Comparison of ENCODE assay signal across 8 cellular contexts in the genomic region with DNA sequence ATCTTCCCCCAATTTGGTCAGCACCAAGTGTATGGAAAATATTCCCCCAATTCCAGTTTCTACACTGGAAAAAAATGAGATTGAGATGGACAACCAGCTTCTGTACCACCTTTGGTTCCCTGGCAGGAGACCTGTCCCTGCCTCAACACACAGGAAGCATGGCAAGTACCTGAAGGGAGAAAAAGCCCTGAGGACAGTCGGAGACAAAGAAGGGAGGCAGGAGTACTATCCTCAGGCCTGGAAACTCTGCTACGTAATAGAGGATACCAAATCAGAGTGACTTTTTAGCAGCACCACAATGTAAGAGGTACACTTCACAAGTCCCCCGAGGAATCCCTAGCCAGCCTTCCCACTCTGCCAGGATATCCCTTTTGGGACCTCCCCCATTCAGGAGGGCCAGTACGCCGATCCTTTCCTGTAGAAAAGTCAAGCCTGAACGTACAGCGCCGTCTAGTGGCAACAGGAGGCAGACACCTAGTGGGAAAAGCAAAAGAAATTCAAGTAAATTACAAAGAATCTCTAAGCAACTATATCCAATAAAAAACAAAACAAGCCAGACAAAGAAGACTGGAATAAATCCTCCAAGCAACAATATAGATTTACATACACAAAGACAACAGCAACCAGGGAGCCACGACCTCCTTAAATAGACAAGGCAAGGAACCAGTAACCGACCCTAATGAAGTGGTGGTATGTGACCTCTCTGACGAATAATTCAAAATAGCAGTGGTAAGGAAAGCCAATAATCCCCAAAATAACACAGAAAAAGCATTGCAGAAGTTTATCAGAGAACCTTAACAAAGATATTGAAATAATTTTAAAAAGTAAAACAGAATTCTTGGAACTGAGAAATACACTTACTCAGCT.
DNase-seq lines count a peak whose midpoint lies in the region; ATAC-seq, FAIRE-seq and TF ChIP-seq lines count a peak whose summit lies in the region.

No MANE protein-coding gene starts in this region.

- FAIRE-seq in HTR-8/SVneo (lab: Jason Lieb, UNC), result no peak

- H3K36me3 Mint-ChIP-seq in activated T-cell treated with anti-CD3 and anti-CD28 coated beads, Interleukin-2, amount 50 U/mL, for 72 hours (ENCODE audit: insufficient read depth in 2 of 2), result no peaks in the 10 kb centered on the region
- H3K36me3 Mint-ChIP-seq in activated T-cell treated with anti-CD3 and anti-CD28 coated beads, Interleukin-2, amount 50 U/mL, for 24 hours (ENCODE audit: low read depth), result no peaks in the 10 kb centered on the region

- no peak overlapping the region for H3K4me3 Mint-ChIP-seq in activated T-cell treated with anti-CD3 and anti-CD28 coated beads, Interleukin-2, amount 50 U/mL, for 72 hours
- no peak overlapping the region for H3K4me3 Mint-ChIP-seq in activated T-cell treated with anti-CD3 and anti-CD28 coated beads, Interleukin-2, amount 50 U/mL, for 24 hours

- DNase-seq in activated T-cell treated with anti-CD3 and anti-CD28 coated beads, Interleukin-2, amount 50 U/mL, for 72 hours, result peak; percentile 4
- no peak for DNase-seq in activated T-cell treated with anti-CD3 and anti-CD28 coated beads, Interleukin-2, amount 50 U/mL, for 24 hours
- peak; percentile 12 for DNase-seq in RKO (ENCODE audit: low spot score)
- peak; percentile 3 for DNase-seq in fibroblast of the conjunctiva (ENCODE audit: low read depth)
- DNase-seq in thyroid gland, result peak; percentile 25 to 30
- no peak for DNase-seq in DMS79 treated with DMSO at 0.1 percent for 48 hours (lab: John Stamatoyannopoulos, UW)
- DNase-seq in HTR-8/SVneo (ENCODE audit: insufficient read length, low spot score), result no peak

- H3K36me3 ChIP-seq in thyroid gland, result no peaks in the 10 kb centered on the region

- no peak overlapping the region for H3K4me3 ChIP-seq in thyroid gland (replicated peaks in 1 of 3)

- no peak overlapping the region for H3K27ac ChIP-seq in thyroid gland

- intact Hi-C loops in thyroid gland (cut with DNase I), result no loop called here

- no peaks in the 10 kb centered on the region for H3K4me1 ChIP-seq in thyroid gland

- no peak overlapping the region for H3K27ac Mint-ChIP-seq in activated T-cell treated with anti-CD3 and anti-CD28 coated beads, Interleukin-2, amount 50 U/mL, for 72 hours
- no peak overlapping the region for H3K27ac Mint-ChIP-seq in activated T-cell treated with anti-CD3 and anti-CD28 coated beads, Interleukin-2, amount 50 U/mL, for 24 hours

- WGBS in thyroid gland, 2 donors, result 42 to 43% methylated on average over 11 of the region's 11 CpGs

- no peaks in the 10 kb centered on the region for H3K9me3 ChIP-seq in thyroid gland

- TF ChIP-seq CTCF in thyroid gland (IDR thresholded peaks at IDR 0.05), result peak in 4 of 6 experiments; percentile 35 to 58 (median 50)

- peaks cover 0 to 8% of the 10 kb centered on the region in 2 donors for H3K9me3 Mint-ChIP-seq in activated T-cell treated with anti-CD3 and anti-CD28 coated beads, Interleukin-2, amount 50 U/mL, for 72 hours
- H3K9me3 Mint-ChIP-seq in activated T-cell treated with anti-CD3 and anti-CD28 coated beads, Interleukin-2, amount 50 U/mL, for 24 hours, result no peaks in the 10 kb centered on the region

- H3K27me3 ChIP-seq in thyroid gland, result no peaks in the 10 kb centered on the region

- H3K4me1 Mint-ChIP-seq in activated T-cell treated with anti-CD3 and anti-CD28 coated beads, Interleukin-2, amount 50 U/mL, for 72 hours (ENCODE audit: low read depth), result no peaks in the 10 kb centered on the region
- H3K4me1 Mint-ChIP-seq in activated T-cell treated with anti-CD3 and anti-CD28 coated beads, Interleukin-2, amount 50 U/mL, for 24 hours (ENCODE audit: low read depth), result no peaks in the 10 kb centered on the region

- no peak for TF ChIP-seq POLR2A in thyroid gland (IDR thresholded peaks at IDR 0.05)

- no peaks in the 10 kb centered on the region for H3K27me3 Mint-ChIP-seq in activated T-cell treated with anti-CD3 and anti-CD28 coated beads, Interleukin-2, amount 50 U/mL, for 72 hours (ENCODE audit: low read depth)
- H3K27me3 Mint-ChIP-seq in activated T-cell treated with anti-CD3 and anti-CD28 coated beads, Interleukin-2, amount 50 U/mL, for 24 hours, result peaks cover 5% of the 10 kb centered on the region

- no peak for ATAC-seq in activated T-cell treated with anti-CD3 and anti-CD28 coated beads, Interleukin-2, amount 50 U/mL, for 72 hours (replicated peaks in 1 of 2)
- ATAC-seq in HG02678 (IDR thresholded peaks at IDR 0.05; ENCODE audit: unreplicated experiment), result peak; percentile 67

Comparison
In these comparisons a context has a peak if more than half of its experiments do, and no peak if none do; other contexts are left out.
1. DNase-seq: peak in activated T-cell treated with anti-CD3 and anti-CD28 coated beads, Interleukin-2, amount 50 U/mL, for 72 hours (2 of 2), RKO (single experiment), fibroblast of the conjunctiva (single experiment) and thyroid gland (2 of 2); none in activated T-cell treated with anti-CD3 and anti-CD28 coated beads, Interleukin-2, amount 50 U/mL, for 24 hours (single experiment), DMS79 treated with DMSO at 0.1 percent for 48 hours (single experiment) and HTR-8/SVneo (single experiment).